ENCODE assay signal across 10 cellular contexts in genomic region chr17:21029032-21029431, GRCh38. TPM values are rescaled to one million over a fixed set of nuclear protein-coding genes. Genes with fewer than 3 reads are reported as not detected.
DNase-seq lines count a peak whose midpoint lies in the region; FAIRE-seq and TF ChIP-seq lines count a peak whose summit lies in the region.
"Had no signal": no experiment of that assay in that cellular context is flagged by ENCODE, and none has a peak within 500 bp of the region (broad histone marks: within the 10 kb centered on the region; RNA-seq: fewer than 3 reads in every experiment).

No MANE protein-coding gene starts in this region.

- dilution Hi-C loops in keratinocyte (cut with MboI; ENCODE audit: extremely low pct_ligation_motif_present, low sequenced_read_pairs): no loop called here

- H3K27me3 ChIP-seq in keratinocyte (ENCODE audit: control insufficient read depth, extremely low read depth, insufficient read depth, low read length) (no peaks in the 10 kb centered on the region), subcutaneous abdominal adipose tissue (ENCODE audit: control insufficient read depth in 5 of 5, insufficient read depth in 4 of 5, low read length in 5 of 5) (no peaks in the 10 kb centered on the region), esophagus squamous epithelium (no peaks in the 10 kb centered on the region)

- no peaks in the 10 kb centered on the region for H3K9me3 ChIP-seq in keratinocyte (ENCODE audit: control insufficient read depth, low read depth, low read length)
- no peaks in the 10 kb centered on the region for H3K9me3 ChIP-seq in subcutaneous abdominal adipose tissue (ENCODE audit: control insufficient read depth in 5 of 5, low read length in 5 of 5)
- no peaks in the 10 kb centered on the region for H3K9me3 ChIP-seq in esophagus squamous epithelium
- H3K9me3 ChIP-seq: lower lobe of right lung had no signal

- H3K79me2 ChIP-seq in keratinocyte (ENCODE audit: control insufficient read depth, insufficient read depth, low read length): peaks cover 100% of the 10 kb centered on the region

- no peak for TF ChIP-seq POLR2A in esophagus squamous epithelium (IDR thresholded peaks at IDR 0.05)
- no peak for TF ChIP-seq POLR2A in erythroblast (IDR thresholded peaks at IDR 0.05; ENCODE audit: low read length)

- H3K9ac ChIP-seq in keratinocyte (ENCODE audit: control insufficient read depth, extremely low read depth, insufficient read depth, low read length) (no peak overlapping the region), subcutaneous abdominal adipose tissue (ENCODE audit: low read length in 5 of 5) (peak overlapping the region in 3 of 5 donors; percentile 2 to 55 (median 36))

- no peak overlapping the region for H3K4me3 ChIP-seq in keratinocyte (ENCODE audit: control insufficient read depth in 2 of 3, extremely low read depth in 1 of 3, insufficient read depth in 2 of 3, low read depth in 1 of 3, low read length in 3 of 3)
- H3K4me3 ChIP-seq in subcutaneous abdominal adipose tissue (ENCODE audit: low read depth in 1 of 5, low read length in 5 of 5): no peak overlapping the region
- no peak overlapping the region for H3K4me3 ChIP-seq in esophagus squamous epithelium
- H3K4me3 ChIP-seq: lower lobe of right lung had no signal

- intact Hi-C loops in esophagus squamous epithelium (cut with DNase I): no loop called here

- H3K27ac ChIP-seq in keratinocyte (ENCODE audit: control insufficient read depth, insufficient read depth, low read length): peak overlapping the region; percentile 56
- peak overlapping the region; percentile 68 for H3K27ac ChIP-seq in subcutaneous abdominal adipose tissue (ENCODE audit: low read depth, low read length)
- peak overlapping the region in 1 of 4 donors; percentile 48 for H3K27ac ChIP-seq in esophagus squamous epithelium
- H3K27ac ChIP-seq: lower lobe of right lung had no signal

- no peak for TF ChIP-seq CTCF in keratinocyte (optimal IDR thresholded peaks at IDR 0.05 in 1 of 3, IDR thresholded peaks at IDR 0.05 in 1 of 3, conservative IDR thresholded peaks at IDR 0.05 in 1 of 3; ENCODE audit: extremely low read depth in 1 of 3, insufficient read depth in 2 of 3, low read length in 3 of 3)
- no peak for TF ChIP-seq CTCF in esophagus squamous epithelium (IDR thresholded peaks at IDR 0.05)

- H3K4me1 ChIP-seq in keratinocyte (ENCODE audit: control insufficient read depth, extremely low read depth, insufficient read depth, low read length) (peaks cover 4% of the 10 kb centered on the region), subcutaneous abdominal adipose tissue (ENCODE audit: control insufficient read depth in 5 of 5, insufficient read depth in 5 of 5, low read length in 5 of 5) (peaks cover 6 to 51% (median 42%) of the 10 kb centered on the region in 5 donors), esophagus squamous epithelium (peaks cover 12 to 85% (median 40%) of the 10 kb centered on the region in 3 donors)

- peaks cover 29 to 43% of the 10 kb centered on the region in 2 experiments for H3K36me3 ChIP-seq in keratinocyte (ENCODE audit: control insufficient read depth in 2 of 2, extremely low read depth in 1 of 2, insufficient read depth in 2 of 2, low read length in 2 of 2)
- peaks cover 12 to 46% (median 40%) of the 10 kb centered on the region in 5 donors for H3K36me3 ChIP-seq in subcutaneous abdominal adipose tissue (ENCODE audit: control insufficient read depth in 5 of 5, insufficient read depth in 5 of 5, low read length in 5 of 5)
- peaks cover 16 to 47% (median 26%) of the 10 kb centered on the region in 3 donors for H3K36me3 ChIP-seq in esophagus squamous epithelium

- no peak for FAIRE-seq in keratinocyte (lab: Jason Lieb, UNC)

- no peak overlapping the region for H3K4me2 ChIP-seq in keratinocyte (ENCODE audit: control insufficient read depth, extremely low read depth, insufficient read depth, low read depth, low read length)

- peaks cover 72% of the 10 kb centered on the region for H4K20me1 ChIP-seq in keratinocyte (ENCODE audit: control insufficient read depth, extremely low read depth, insufficient read depth, low read length)

- no peak overlapping the region for H2AFZ ChIP-seq in keratinocyte (ENCODE audit: control insufficient read depth, low read length)

- WGBS in esophagus squamous epithelium, 2 donors: 25 to 28% methylated on average over 7 of the region's 7 CpGs

- peaks cover 3% of the 10 kb centered on the region for H3K9me1 ChIP-seq in keratinocyte (ENCODE audit: control insufficient read depth, extremely low read depth, insufficient read depth, low read length)

- DNase-seq in activated T-cell treated with anti-CD3 and anti-CD28 coated beads for 48 hours (ENCODE audit: low read depth) (peak; percentile 22), amniotic epithelial cell (ENCODE audit: low read depth) (peak; percentile 91), keratinocyte (ENCODE audit: low read depth, low spot score) (no peak), esophagus squamous epithelium (lab: John Stamatoyannopoulos, UW) (no peak), erythroblast (lab: John Stamatoyannopoulos, UW) (no peak), NCI-H1092 treated with DMSO at 0.1 percent for 48 hours (lab: John Stamatoyannopoulos, UW) (no peak)
- no peak for DNase-seq in activated T-cell treated with anti-CD3 and anti-CD28 coated beads, Interleukin-2, amount 50 U/mL, for 1 hour
- DNase-seq: lower lobe of right lung, NCI-H1694 had no signal

RNA-seq across cellular contexts. Expression of gene USP22, which starts 13.8 kb away (rescaled TPM):
- 76.4 to 201 TPM (median 111 TPM) in 3 replicates for polyA plus RNA-seq in keratinocyte
- polyA plus RNA-seq in keratinocyte (2011; ENCODE audit: low read depth): 35.9 TPM
- polyA plus RNA-seq in keratinocyte (2011; cell fraction: cytosol; rRNA removed): 105 and 120 TPM in 2 replicates
- 176 and 203 TPM in 2 replicates for polyA plus RNA-seq in keratinocyte (2011; cell fraction: nucleus; rRNA removed)
- 50.9 and 103 TPM in 2 replicates for polyA plus RNA-seq in keratinocyte (2012; ENCODE audit: low replicate concordance)
- 227 to 753 TPM (median 238 TPM) in 3 replicates for polyA minus RNA-seq in keratinocyte
- 119 TPM for polyA minus RNA-seq in keratinocyte (2011; cell fraction: cytosol; rRNA and poly(A)+ RNA removed)
- 103 and 160 TPM in 2 replicates for polyA minus RNA-seq in keratinocyte (2011; cell fraction: nucleus; rRNA and poly(A)+ RNA removed)
- total RNA-seq in esophagus squamous epithelium: 10 to 100 TPM; 61.7 to 91.2 (median 78.0) TPM

Comparison
In these comparisons a context has a peak if more than half of its experiments do, and no peak if none do; other contexts are left out.
1. DNase-seq: peak in activated T-cell treated with anti-CD3 and anti-CD28 coated beads for 48 hours (single experiment) and amniotic epithelial cell (single experiment); none in activated T-cell treated with anti-CD3 and anti-CD28 coated beads, Interleukin-2, amount 50 U/mL, for 1 hour (single experiment), keratinocyte (single experiment), esophagus squamous epithelium (single experiment), erythroblast (0 of 2) and NCI-H1092 treated with DMSO at 0.1 percent for 48 hours (single experiment).